In genomic region chr4:53592686-53593641, GRCh38 we compare ENCODE assay signal across 8 cellular contexts. TPM values are rescaled to one million over a fixed set of nuclear protein-coding genes. Genes with fewer than 3 reads are reported as not detected.
DNase-seq lines count a peak whose midpoint lies in the region; ATAC-seq and TF ChIP-seq lines count a peak whose summit lies in the region.

No MANE protein-coding gene starts in this region.

- H3K27me3 ChIP-seq in MG63 (no peaks in the 10 kb centered on the region), brain microvascular endothelial cell (replicated peaks) (no peaks in the 10 kb centered on the region), thoracic aorta (replicated peaks; ENCODE audit: insufficient read depth) (no peaks in the 10 kb centered on the region)
- peaks cover 3% of the 10 kb centered on the region for H3K27me3 ChIP-seq in effector memory CD4-positive, alpha-beta T cell (replicated peaks; ENCODE audit: control insufficient read depth, insufficient read depth, low read length, poor library complexity, severe bottlenecking)

- H3K4me1 ChIP-seq in thoracic aorta (ENCODE audit: control insufficient read depth in 1 of 2, low read depth in 2 of 2): no peaks in the 10 kb centered on the region
- H3K4me1 ChIP-seq in effector memory CD4-positive, alpha-beta T cell (ENCODE audit: control insufficient read depth, insufficient read depth, low read length, poor library complexity, severe bottlenecking): no peaks in the 10 kb centered on the region

- peaks cover 12% of the 10 kb centered on the region for H3K4me1 Mint-ChIP-seq in activated naive CD4-positive, alpha-beta T cell treated with anti-CD3 and anti-CD28 coated beads for 36 hours (ENCODE audit: low read depth)

- H3K4me3 Mint-ChIP-seq in activated naive CD4-positive, alpha-beta T cell treated with anti-CD3 and anti-CD28 coated beads for 36 hours: no peak overlapping the region

- CTCF ChIA-PET in activated naive CD4-positive, alpha-beta T cell treated with anti-CD3 and anti-CD28 coated beads for 36 hours (lab: Charles Lee): no interaction called here

- H3K9me3 Mint-ChIP-seq in activated naive CD4-positive, alpha-beta T cell treated with anti-CD3 and anti-CD28 coated beads for 36 hours: no peaks in the 10 kb centered on the region

- peak; percentile 11 for ATAC-seq in thoracic aorta (ENCODE audit: insufficient number of reproducible peaks, low FRiP score, low read depth)
- ATAC-seq in HG02970 (IDR thresholded peaks at IDR 0.05; ENCODE audit: low FRiP score, unreplicated experiment): no peak

- H3K9me3 ChIP-seq in MG63: no peaks in the 10 kb centered on the region
- H3K9me3 ChIP-seq in thoracic aorta: no peaks in the 10 kb centered on the region
- H3K9me3 ChIP-seq in effector memory CD4-positive, alpha-beta T cell (ENCODE audit: control insufficient read depth, low read length): no peaks in the 10 kb centered on the region

- H3K36me3 ChIP-seq in MG63 (no peaks in the 10 kb centered on the region), brain microvascular endothelial cell (replicated peaks) (no peaks in the 10 kb centered on the region), thoracic aorta (no peaks in the 10 kb centered on the region)
- no peaks in the 10 kb centered on the region for H3K36me3 ChIP-seq in effector memory CD4-positive, alpha-beta T cell (ENCODE audit: control insufficient read depth, insufficient read depth, low read length)

- H3K36me3 Mint-ChIP-seq in activated naive CD4-positive, alpha-beta T cell treated with anti-CD3 and anti-CD28 coated beads for 36 hours (ENCODE audit: low read depth): no peaks in the 10 kb centered on the region

- no peak overlapping the region for H3K27ac Mint-ChIP-seq in activated naive CD4-positive, alpha-beta T cell treated with anti-CD3 and anti-CD28 coated beads for 36 hours

- DNase-seq in MG63 (peak; percentile 80), brain microvascular endothelial cell (no peak), islet precursor cell (peak; percentile 94), thoracic aorta (ENCODE audit: low spot score) (no peak)
- no peak for DNase-seq in stimulated activated naive CD4-positive, alpha-beta T cell treated with Interleukin-2 at 50 U/mL for 16 hours (lab: John Stamatoyannopoulos, UW)
- no peak for DNase-seq in effector memory CD4-positive, alpha-beta T cell
- no peak for DNase-seq in activated naive CD4-positive, alpha-beta T cell treated with anti-CD3 and anti-CD28 coated beads for 36 hours

- peak overlapping the region; percentile 33 for H3K4me3 ChIP-seq in MG63
- H3K4me3 ChIP-seq in brain microvascular endothelial cell (ENCODE audit: low read depth, low read length): peak overlapping the region; percentile 53
- peak overlapping the region; percentile 64 for H3K4me3 ChIP-seq in thoracic aorta
- H3K4me3 ChIP-seq in effector memory CD4-positive, alpha-beta T cell (ENCODE audit: insufficient read depth, low read depth, low read length, poor library complexity, severe bottlenecking): no peak overlapping the region

- no peak for TF ChIP-seq CTCF in brain microvascular endothelial cell (IDR thresholded peaks at IDR 0.05; ENCODE audit: low read depth, low read length, missing control alignments)
- no peak for TF ChIP-seq CTCF in thoracic aorta (IDR thresholded peaks at IDR 0.05)

- intact Hi-C loops in activated naive CD4-positive, alpha-beta T cell treated with anti-CD3 and anti-CD28 coated beads for 36 hours (cut with micrococcal nuclease): loop anchor here (10.0 kb wide), 2 partner anchors 398 to 632 kb away; partner anchors contain the start of gene PDGFRA

- peaks cover 50% of the 10 kb centered on the region for H3K27me3 Mint-ChIP-seq in activated naive CD4-positive, alpha-beta T cell treated with anti-CD3 and anti-CD28 coated beads for 36 hours (ENCODE audit: low read depth)

- in situ Hi-C loops in brain microvascular endothelial cell (cut with HindIII; ENCODE audit: low pct_ligation_motif_present, low sequenced_read_pairs): no loop called here

- H3K27ac ChIP-seq in brain microvascular endothelial cell (peak overlapping the region; percentile 65), thoracic aorta (no peak overlapping the region)
- H3K27ac ChIP-seq in effector memory CD4-positive, alpha-beta T cell (ENCODE audit: insufficient read depth, low read length, poor library complexity, severe bottlenecking): no peak overlapping the region

RNA-seq across cellular contexts. Expression of gene LNX1, which starts 1.7 kb away (rescaled TPM):
- total RNA-seq in MG63 (2014; rRNA removed; shearing (Covaris generic); ENCODE audit: low replicate concordance): 7.4 and 16.5 TPM in 2 replicates
- 10 to 100 TPM; 12.6 to 24.1 TPM for total RNA-seq in thoracic aorta
- under 1 TPM in 1 of 2 experiments, not detected in 1; 0.17 TPM for total RNA-seq in activated naive CD4-positive, alpha-beta T cell treated with anti-CD3 and anti-CD28 coated beads for 36 hours

Comparison
In these comparisons a context has a peak if more than half of its experiments do, and no peak if none do; other contexts are left out.
1. DNase-seq: peak in MG63 (single experiment) and islet precursor cell (single experiment); none in brain microvascular endothelial cell (single experiment), thoracic aorta (single experiment), stimulated activated naive CD4-positive, alpha-beta T cell treated with Interleukin-2 at 50 U/mL for 16 hours (single experiment), effector memory CD4-positive, alpha-beta T cell (0 of 3) and activated naive CD4-positive, alpha-beta T cell treated with anti-CD3 and anti-CD28 coated beads for 36 hours (single experiment).